In genomic region chr20:2101057-2101934, GRCh38 we compare ENCODE assay signal across 1 cellular context.
A peak's percentile ranks its signal among the peaks of the same experiment; 100 is the strongest.
TF ChIP-seq lines count a peak whose summit lies in the region.

STK35 (plus strand) TSS chr20:2101827; CDS start chr20:2101882, 55 bp downstream.

TF ChIP-seq in HepG2, 621 proteins besides CTCF, POLR2A, EP300 and RAD21 (continued from another document and continues in another):
- TF ChIP-seq ZNF569 (CRISPR knock-in tag; IDR thresholded peaks at IDR 0.05; ENCODE audit: borderline replicate concordance): no peak
- TF ChIP-seq ZC3H4 (CRISPR knock-in tag; IDR thresholded peaks at IDR 0.05; ENCODE audit: borderline replicate concordance): 0 out of 2 replicates have a peak, but pooled peaks have one; percentile 5
- TF ChIP-seq DNMT3B (CRISPR knock-in tag; conservative IDR thresholded peaks at IDR 0.05): no peak
- TF ChIP-seq ZNF414 (CRISPR knock-in tag; IDR thresholded peaks at IDR 0.05): no peak; the same call in 1 of the 2 replicates
- TF ChIP-seq SIN3B (IDR thresholded peaks at IDR 0.05; ENCODE audit: low read length): peak; percentile 88
- no peak for TF ChIP-seq KDM3A (CRISPR knock-in tag; IDR thresholded peaks at IDR 0.05; ENCODE audit: low read depth)
- TF ChIP-seq MXD3 (CRISPR knock-in tag; IDR thresholded peaks at IDR 0.05): no peak
- no peak for TF ChIP-seq ATRX (CRISPR knock-in tag; IDR thresholded peaks at IDR 0.05; ENCODE audit: borderline replicate concordance)
- no peak; the same call in 1 of the 2 replicates for TF ChIP-seq E2F5 (CRISPR knock-in tag; conservative IDR thresholded peaks at IDR 0.05)
- peak; percentile 77; the same call in 1 of the 2 replicates for TF ChIP-seq ZNF30 (CRISPR knock-in tag; IDR thresholded peaks at IDR 0.05)
- no peak; the same call in 1 of the 2 replicates for TF ChIP-seq ZNF749 (CRISPR knock-in tag; IDR thresholded peaks at IDR 0.05; ENCODE audit: borderline replicate concordance)
- TF ChIP-seq TERF1 (CRISPR knock-in tag; IDR thresholded peaks at IDR 0.05): peak; percentile 86; the same call in 1 of the 2 replicates
- TF ChIP-seq CREBL2 (CRISPR knock-in tag; IDR thresholded peaks at IDR 0.05; ENCODE audit: borderline replicate concordance): no peak
- TF ChIP-seq IRF9 (CRISPR knock-in tag; IDR thresholded peaks at IDR 0.05; ENCODE audit: borderline replicate concordance): no peak; the same call in 1 of the 2 replicates
- TF ChIP-seq ZBTB14 (CRISPR knock-in tag; IDR thresholded peaks at IDR 0.05): no peak
- TF ChIP-seq ZSCAN25 (CRISPR knock-in tag; IDR thresholded peaks at IDR 0.05): no peak
- no peak for TF ChIP-seq ZNF740 (CRISPR knock-in tag; IDR thresholded peaks at IDR 0.05)
- TF ChIP-seq WIZ (CRISPR knock-in tag; IDR thresholded peaks at IDR 0.05): no peak
- peak; percentile 88; the same call in 1 of the 2 replicates for TF ChIP-seq FOXO4 (CRISPR knock-in tag; conservative IDR thresholded peaks at IDR 0.05)
- TF ChIP-seq KDM1A (CRISPR knock-in tag; IDR thresholded peaks at IDR 0.05): no peak
- no peak for TF ChIP-seq ZNF781 (CRISPR knock-in tag; IDR thresholded peaks at IDR 0.05; ENCODE audit: borderline replicate concordance, not compliant biosample characterization)
- no peak; the same call in 1 of the 2 replicates for TF ChIP-seq ZNF7 (CRISPR knock-in tag; IDR thresholded peaks at IDR 0.05)
- TF ChIP-seq GMEB2 (CRISPR knock-in tag; IDR thresholded peaks at IDR 0.05; ENCODE audit: low read depth): 0 out of 2 replicates have a peak, but pooled peaks have one; percentile 37
- TF ChIP-seq ZSCAN30 (CRISPR knock-in tag; IDR thresholded peaks at IDR 0.05): no peak; the same call in 1 of the 2 replicates
- no peak for TF ChIP-seq ZNF432 (CRISPR knock-in tag; IDR thresholded peaks at IDR 0.05; ENCODE audit: borderline replicate concordance)
- peak; percentile 97 for TF ChIP-seq TFDP2 (CRISPR knock-in tag; IDR thresholded peaks at IDR 0.05)
- peak; percentile 57; the same call in 1 of the 2 replicates for TF ChIP-seq SMAD9 (CRISPR knock-in tag; IDR thresholded peaks at IDR 0.05)
- no peak for TF ChIP-seq SYNCRIP (IDR thresholded peaks at IDR 0.05; ENCODE audit: insufficient read depth, low read depth, low read length)
- no peak for TF ChIP-seq MED8 (CRISPR knock-in tag; IDR thresholded peaks at IDR 0.05; ENCODE audit: insufficient replicate concordance)
- no peak for TF ChIP-seq PBX2 (CRISPR knock-in tag; IDR thresholded peaks at IDR 0.05)
- TF ChIP-seq ZSCAN5A (CRISPR knock-in tag; IDR thresholded peaks at IDR 0.05; ENCODE audit: borderline replicate concordance): no peak
- no peak for TF ChIP-seq ZNF770 (CRISPR knock-in tag; IDR thresholded peaks at IDR 0.05)
- no peak for TF ChIP-seq NFRKB (IDR thresholded peaks at IDR 0.05)
- TF ChIP-seq EED (CRISPR knock-in tag; IDR thresholded peaks at IDR 0.05): no peak; the same call in 1 of the 2 replicates
- TF ChIP-seq MAX (IDR thresholded peaks at IDR 0.05): no peak
- no peak for TF ChIP-seq ZNF609 (CRISPR knock-in tag; IDR thresholded peaks at IDR 0.05; ENCODE audit: borderline replicate concordance)
